Comparison of ENCODE assay signal across 11 cellular contexts in the genomic region with DNA sequence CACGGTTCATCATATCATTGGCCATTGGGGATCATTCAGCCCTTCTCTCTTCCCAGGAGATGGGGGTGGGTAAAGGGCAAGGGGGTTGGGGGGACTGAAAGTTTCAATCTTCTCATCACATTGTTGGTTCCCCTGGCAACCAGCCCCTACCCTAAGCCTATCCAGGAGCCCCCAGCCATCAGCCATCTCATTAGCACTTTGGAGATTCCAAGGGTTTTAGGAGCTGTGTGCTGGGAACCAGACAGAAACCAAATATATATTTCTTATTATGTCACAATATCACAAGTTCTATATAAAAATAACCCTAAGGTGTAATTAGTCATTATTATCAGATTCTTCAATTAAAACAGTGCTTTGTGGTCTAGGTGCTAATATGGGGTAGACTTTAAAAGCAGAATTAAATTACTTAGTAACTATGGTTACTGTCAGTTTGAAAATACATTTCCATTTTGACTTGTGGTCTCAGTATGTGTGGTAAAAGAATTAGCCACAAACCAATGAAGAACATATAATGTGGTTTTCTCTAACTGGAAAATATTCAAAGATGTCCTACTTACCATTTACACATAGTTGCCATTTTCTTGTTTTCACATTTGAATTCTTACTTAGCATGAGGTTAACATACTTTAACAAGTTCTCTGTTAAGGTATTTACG. TPM values are rescaled to one million over a fixed set of nuclear protein-coding genes. Genes with fewer than 3 reads are reported as not detected.
A peak's percentile ranks its signal among the peaks of the same experiment; 100 is the strongest.
DNase-seq lines count a peak whose midpoint lies in the region; ATAC-seq and TF ChIP-seq lines count a peak whose summit lies in the region.
"Had no signal": no experiment of that assay in that cellular context is flagged by ENCODE, and none has a peak within 500 bp of the region (broad histone marks: within the 10 kb centered on the region; RNA-seq: fewer than 3 reads in every experiment).

No MANE protein-coding gene starts in this region.

- H3K36me3 ChIP-seq in naive thymus-derived CD4-positive, alpha-beta T cell (ENCODE audit: control insufficient read depth in 2 of 3, insufficient read depth in 3 of 3, low read length in 3 of 3) = no peaks in the 10 kb centered on the region
- no peaks in the 10 kb centered on the region for H3K36me3 ChIP-seq in prostate gland
- H3K36me3 ChIP-seq in Caco-2 (ENCODE audit: control insufficient read depth, insufficient read depth, low read length) = no peaks in the 10 kb centered on the region

- no peak overlapping the region for H3K4me3 ChIP-seq in naive thymus-derived CD4-positive, alpha-beta T cell (ENCODE audit: low read length)
- H3K4me3 ChIP-seq in prostate gland (no peak overlapping the region), Caco-2 (ENCODE audit: low read depth, low read length) (no peak overlapping the region)

- H3K9me3 Mint-ChIP-seq in naive thymus-derived CD4-positive, alpha-beta T cell = peaks cover 0 to 3% (median 0%) of the 10 kb centered on the region in 11 donors
- H3K9me3 Mint-ChIP-seq in Caco-2 (ENCODE audit: unreplicated experiment) = no peaks in the 10 kb centered on the region

- POLR2A ChIA-PET in naive thymus-derived CD4-positive, alpha-beta T cell (lab: Charles Lee) = interaction anchor here (1.3 kb wide), 1 partner anchor 15 kb away, joined by 3 read pairs; no protein-coding TSS in a partner anchor
- POLR2A ChIA-PET in Caco-2 (lab: Charles Lee) = no interaction called here

- H3K9me3 ChIP-seq in naive thymus-derived CD4-positive, alpha-beta T cell (ENCODE audit: control insufficient read depth in 2 of 3, low read length in 3 of 3) = no peaks in the 10 kb centered on the region
- H3K9me3 ChIP-seq in prostate gland (no peaks in the 10 kb centered on the region), Caco-2 (no peaks in the 10 kb centered on the region)

- TF ChIP-seq CTCF in prostate gland (IDR thresholded peaks at IDR 0.05) (no peak), Caco-2 (IDR thresholded peaks at IDR 0.05; ENCODE audit: insufficient read depth in 1 of 2, low read depth in 1 of 2, low read length in 1 of 2, severe bottlenecking in 1 of 2, unreplicated experiment in 1 of 2) (no peak)

- 76% methylated on average over 2 of the region's 2 CpGs for WGBS in prostate gland

- CTCF ChIA-PET in naive thymus-derived CD4-positive, alpha-beta T cell (lab: Charles Lee) = no interaction called here
- CTCF ChIA-PET in Caco-2 (lab: Charles Lee) = no interaction called here

- no peaks in the 10 kb centered on the region for H3K27me3 ChIP-seq in naive thymus-derived CD4-positive, alpha-beta T cell (ENCODE audit: control insufficient read depth in 2 of 2, insufficient read depth in 2 of 2, low read length in 2 of 2)
- H3K27me3 ChIP-seq in prostate gland (replicated peaks; ENCODE audit: insufficient read depth) = no peaks in the 10 kb centered on the region
- no peaks in the 10 kb centered on the region for H3K27me3 ChIP-seq in Caco-2 (replicated peaks; ENCODE audit: control insufficient read depth, insufficient read depth, low read length)

- H3K36me3 Mint-ChIP-seq in naive thymus-derived CD4-positive, alpha-beta T cell = peaks cover 0 to 7% (median 0%) of the 10 kb centered on the region in 5 donors
- no peaks in the 10 kb centered on the region for H3K36me3 Mint-ChIP-seq in Caco-2 (ENCODE audit: insufficient read depth, unreplicated experiment)

- H3K4me1 ChIP-seq in naive thymus-derived CD4-positive, alpha-beta T cell (ENCODE audit: control insufficient read depth in 2 of 2, insufficient read depth in 2 of 2, low read length in 2 of 2) = peaks cover 4 to 20% of the 10 kb centered on the region in 2 donors
- H3K4me1 ChIP-seq in prostate gland (replicated peaks) (no peaks in the 10 kb centered on the region), Caco-2 (no peaks in the 10 kb centered on the region; the same call in 1 of the 2 replicates)

- no peak overlapping the region for H3K27ac ChIP-seq in naive thymus-derived CD4-positive, alpha-beta T cell (ENCODE audit: low read depth, low read length)
- no peak overlapping the region for H3K27ac ChIP-seq in prostate gland

- peak overlapping the region in 2 of 10 donors; percentile 15 to 17 for H3K4me3 Mint-ChIP-seq in naive thymus-derived CD4-positive, alpha-beta T cell
- H3K4me3 Mint-ChIP-seq in Caco-2 (ENCODE audit: unreplicated experiment) = no peak overlapping the region

- peaks cover 0 to 3% (median 0%) of the 10 kb centered on the region in 5 donors for H3K27me3 Mint-ChIP-seq in naive thymus-derived CD4-positive, alpha-beta T cell
- H3K27me3 Mint-ChIP-seq in Caco-2 (ENCODE audit: insufficient read depth, unreplicated experiment) = no peaks in the 10 kb centered on the region

- ATAC-seq in GM18909 (IDR thresholded peaks at IDR 0.05; ENCODE audit: poor library complexity, unreplicated experiment) = peak; percentile 85
- ATAC-seq in HG02571 (IDR thresholded peaks at IDR 0.05; ENCODE audit: unreplicated experiment) = peak; percentile 52
- ATAC-seq in HG03575 (IDR thresholded peaks at IDR 0.05; ENCODE audit: extremely low read depth, insufficient number of reproducible peaks, low FRiP score, unreplicated experiment) = peak; percentile 70
- peak; percentile 73 for ATAC-seq in naive thymus-derived CD4-positive, alpha-beta T cell

- intact Hi-C loops in naive thymus-derived CD4-positive, alpha-beta T cell (cut with micrococcal nuclease) = loop anchor here (1.0 to 10.0 kb wide), 7 partner anchors 18 to 490 kb away; a partner anchor contains a TSS
- intact Hi-C loops in prostate gland (cut with DNase I) (no loop called here), Caco-2 (cut with micrococcal nuclease; ENCODE audit: unreplicated experiment) (no loop called here)

- peaks cover 4 to 30% (median 12%) of the 10 kb centered on the region in 7 donors for H3K4me1 Mint-ChIP-seq in naive thymus-derived CD4-positive, alpha-beta T cell
- no peaks in the 10 kb centered on the region for H3K4me1 Mint-ChIP-seq in Caco-2 (ENCODE audit: low read depth, unreplicated experiment)

- TF ChIP-seq POLR2A in prostate gland (IDR thresholded peaks at IDR 0.05) = no peak

- peak overlapping the region in 1 of 9 donors; percentile 75 for H3K27ac Mint-ChIP-seq in naive thymus-derived CD4-positive, alpha-beta T cell
- H3K27ac Mint-ChIP-seq in Caco-2 (ENCODE audit: unreplicated experiment) = no peak overlapping the region

- BruUV-seq in Caco-2 (replicated peaks; lab: Mats Ljungman, UMichigan) = no TSS peak

- DNase-seq in naive thymus-derived CD4-positive, alpha-beta T cell = peak in 4 of 9 donors; percentile 19 to 49 (median 31)
- DNase-seq in prostate gland (ENCODE audit: low spot score) (no peak), Caco-2 (no peak), SW480 (ENCODE audit: low spot score) (no peak), kidney glomerular epithelial cell (lab: John Stamatoyannopoulos, UW) (no peak)
- DNase-seq: NCI-H1436 had no signal

RNA-seq across cellular contexts. Expression of a gene that starts 28.1 kb away (rescaled TPM):
- total RNA-seq in naive thymus-derived CD4-positive, alpha-beta T cell = under 1 TPM in 2 of 5 experiments, not detected in 3; 0.17 to 0.48 TPM
- polyA plus RNA-seq in naive thymus-derived CD4-positive, alpha-beta T cell = under 1 TPM in 1 of 2 donors, not detected in 1; 0.09 TPM
- total RNA-seq in prostate gland = under 1 TPM in 1 of 2 donors, not detected in 1; 0.74 TPM
- not detected in 2 replicates for total RNA-seq in Caco-2 (2022)
- total RNA-seq: temporal lobe had no signal

RNA-seq across cellular contexts. Expression of a gene that starts 59.6 kb away (rescaled TPM):
- total RNA-seq in naive thymus-derived CD4-positive, alpha-beta T cell = not detected
- not detected for polyA plus RNA-seq in naive thymus-derived CD4-positive, alpha-beta T cell
- 1 to 10 TPM in 1 of 2 donors, not detected in 1; 5.4 TPM for total RNA-seq in prostate gland
- total RNA-seq in Caco-2 (2022) = not detected in 2 replicates
- total RNA-seq: T-helper 2 cell treated with Interferon-gamma antibody and Interleukin-4, amounts not matched to agents 100 ng/mL and 5 ng/mL, for 36 hours had no signal

Comparison
In these comparisons a context has a peak if more than half of its experiments do, and no peak if none do; other contexts are left out.
1. intact Hi-C loops: an anchor here in naive thymus-derived CD4-positive, alpha-beta T cell (1.0 to 10.0 kb wide); none called in prostate gland and Caco-2.